In the genomic region with DNA sequence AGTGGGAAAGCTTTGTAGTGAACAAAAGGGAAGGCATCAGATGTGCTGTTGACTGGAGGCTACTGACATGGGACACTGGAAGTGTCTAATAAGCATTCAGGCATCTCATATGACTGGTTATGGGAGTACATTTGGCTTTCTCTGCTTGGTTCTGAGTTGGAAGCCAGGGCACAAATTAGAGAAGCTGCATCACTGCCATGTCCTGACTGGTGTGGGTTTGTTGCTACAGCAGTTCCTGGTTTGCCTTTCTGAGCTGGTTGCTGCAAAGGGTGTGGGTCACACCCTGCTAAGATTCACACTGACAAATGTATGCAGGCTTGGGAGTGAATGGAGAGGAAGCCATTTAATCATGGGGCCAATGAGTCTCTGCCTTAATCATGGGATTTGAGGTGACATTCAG, we compare ENCODE assay signal across 33 cellular contexts.
"Had no signal": no experiment of that assay in that cellular context is flagged by ENCODE, and none has a peak within 500 bp of the region (broad histone marks: within the 10 kb centered on the region; RNA-seq: fewer than 3 reads in every experiment).

No MANE protein-coding gene starts in this region.

- FAIRE-seq: astrocyte, kidney had no signal

- H3K4me1 Mint-ChIP-seq: endodermal cell; nephron progenitor cell; stimulated activated memory B cell treated with anti-CD40 and anti-IgM and Interleukin-4, amounts not matched to agents 10 μg/mL and 1 μg/mL and 100 μg/mL, for 72 hours had no signal

- H3K4me3 Mint-ChIP-seq: activated naive CD4-positive, alpha-beta T cell treated with anti-CD3 and anti-CD28 coated beads, Interleukin-2, amount 10 ng/mL, durations not matched to agents 7 days and 5 days; activated naive CD8-positive, alpha-beta T cell treated with anti-CD3 and anti-CD28 coated beads, Interleukin-2, amount 10 ng/mL, durations not matched to agents 7 days and 5 days; activated T-helper 1 cell treated with anti-CD3 and anti-CD28 coated beads, Interleukin-12 subunit alpha, Interleukin-12 subunit beta, Interleukin-2, Interleukin-4 antibody, amounts not matched to agents 30 ng/mL and 10 ng/mL and 1 ng/mL, durations not matched to agents 14 hours and 24 hours and 36 hours; dendritic cell treated with granulocyte-macrophage colony-stimulating factor and Interleukin-4, amounts not matched to agents 40 ng/mL and 50 ng/mL, for 4 days; endodermal cell; nephron progenitor cell; stimulated activated memory B cell treated with anti-CD40 and anti-IgM and Interleukin-4, amounts not matched to agents 10 μg/mL and 1 μg/mL and 100 μg/mL, for 72 hours; stimulated activated naive CD8-positive, alpha-beta T cell treated with anti-CD3 and anti-CD28 coated beads, Interleukin-15, amount 100 ng/mL, for 72 hours; T-helper 1 cell treated with Interleukin-12 subunit alpha and Interleukin-12 subunit beta and Interleukin-4 antibody, amounts not matched to agents 30 μg/mL and 1 μg/mL, for 36 hours; type B pancreatic cell had no signal

- H3K27ac Mint-ChIP-seq: activated naive CD4-positive, alpha-beta T cell treated with anti-CD3 and anti-CD28 coated beads, Interleukin-2, amount 10 ng/mL, durations not matched to agents 7 days and 5 days; activated naive CD8-positive, alpha-beta T cell treated with anti-CD3 and anti-CD28 coated beads, Interleukin-2, amount 10 ng/mL, durations not matched to agents 7 days and 5 days; activated T-helper 1 cell treated with anti-CD3 and anti-CD28 coated beads, Interleukin-12 subunit alpha, Interleukin-12 subunit beta, Interleukin-2, Interleukin-4 antibody, amounts not matched to agents 30 ng/mL and 10 ng/mL and 1 ng/mL, durations not matched to agents 14 hours and 24 hours and 36 hours; dendritic cell treated with granulocyte-macrophage colony-stimulating factor and Interleukin-4, amounts not matched to agents 40 ng/mL and 50 ng/mL, for 4 days; endodermal cell; stimulated activated memory B cell treated with anti-CD40 and anti-IgM and Interleukin-4, amounts not matched to agents 10 μg/mL and 1 μg/mL and 100 μg/mL, for 72 hours; T-helper 1 cell treated with Interleukin-12 subunit alpha and Interleukin-12 subunit beta and Interleukin-4 antibody, amounts not matched to agents 30 μg/mL and 1 μg/mL, for 36 hours; type B pancreatic cell had no signal

- H3K4me3 ChIP-seq: psoas muscle, smooth muscle cell, uterus had no signal

- ATAC-seq: activated CD4-positive, CD25-positive, alpha-beta regulatory T cell treated with anti-CD3 and anti-CD28 coated beads, Interleukin-2, amount 50 U/mL, for 24 hours; psoas muscle; stimulated activated memory B cell treated with anti-CD40 and anti-IgM and Interleukin-4, amounts not matched to agents 10 μg/mL and 1 μg/mL and 100 μg/mL, for 72 hours; stimulated activated naive CD8-positive, alpha-beta T cell treated with anti-CD3 and anti-CD28 coated beads, Interleukin-15, amount 100 ng/mL, for 72 hours had no signal

- H3K36me3 Mint-ChIP-seq: activated naive CD4-positive, alpha-beta T cell treated with anti-CD3 and anti-CD28 coated beads, Interleukin-2, amount 10 ng/mL, durations not matched to agents 7 days and 5 days had no signal

- H3K27me3 Mint-ChIP-seq: activated naive CD4-positive, alpha-beta T cell treated with anti-CD3 and anti-CD28 coated beads, Interleukin-2, amount 10 ng/mL, durations not matched to agents 7 days and 5 days; activated naive CD8-positive, alpha-beta T cell treated with anti-CD3 and anti-CD28 coated beads, Interleukin-2, amount 10 ng/mL, durations not matched to agents 7 days and 5 days; dendritic cell treated with granulocyte-macrophage colony-stimulating factor and Interleukin-4, amounts not matched to agents 40 ng/mL and 50 ng/mL, for 4 days; stimulated activated memory B cell treated with anti-CD40 and anti-IgM and Interleukin-4, amounts not matched to agents 10 μg/mL and 1 μg/mL and 100 μg/mL, for 72 hours; stimulated activated naive CD8-positive, alpha-beta T cell treated with anti-CD3 and anti-CD28 coated beads, Interleukin-15, amount 100 ng/mL, for 72 hours; type B pancreatic cell had no signal

- H3K9me3 Mint-ChIP-seq: activated naive CD4-positive, alpha-beta T cell treated with anti-CD3 and anti-CD28 coated beads, Interleukin-2, amount 10 ng/mL, durations not matched to agents 7 days and 5 days; activated T-helper 1 cell treated with anti-CD3 and anti-CD28 coated beads, Interleukin-12 subunit alpha, Interleukin-12 subunit beta, Interleukin-2, Interleukin-4 antibody, amounts not matched to agents 30 ng/mL and 10 ng/mL and 1 ng/mL, durations not matched to agents 14 hours and 24 hours and 36 hours; stimulated activated memory B cell treated with anti-CD40 and anti-IgM and Interleukin-4, amounts not matched to agents 10 μg/mL and 1 μg/mL and 100 μg/mL, for 72 hours; stimulated activated naive CD8-positive, alpha-beta T cell treated with anti-CD3 and anti-CD28 coated beads, Interleukin-15, amount 100 ng/mL, for 72 hours; T-helper 1 cell treated with Interleukin-12 subunit alpha and Interleukin-12 subunit beta and Interleukin-4 antibody, amounts not matched to agents 30 μg/mL and 1 μg/mL, for 36 hours; type B pancreatic cell had no signal

- DNase-seq: activated CD4-positive, alpha-beta T cell treated with anti-CD3 and anti-CD28 coated beads for 48 hours; activated CD4-positive, alpha-beta T cell treated with anti-CD3 and anti-CD28 coated beads, Interleukin-2, amount 50 U/mL, for 48 hours; activated CD8-positive, alpha-beta memory T cell treated with anti-CD3 and anti-CD28 coated beads for 24 hours; activated gamma-delta T cell; activated naive CD4-positive, alpha-beta T cell treated with anti-CD3 and anti-CD28 coated beads, Interleukin-2, amount 10 ng/mL, durations not matched to agents 7 days and 5 days; activated naive CD8-positive, alpha-beta T cell treated with anti-CD3 and anti-CD28 coated beads, Interleukin-2, amount 10 ng/mL, durations not matched to agents 7 days and 5 days; activated T-cell treated with anti-CD3 and anti-CD28 coated beads, Interleukin-2, amount 50 U/mL, for 1 hour; brain microvascular endothelial cell; caudate nucleus; endodermal cell; foreskin fibroblast; head of caudate nucleus; hippocampal formation; kidney; mesenchymal stem cell; nephron progenitor cell; psoas muscle; stimulated activated CD4-positive, alpha-beta T cell treated with anti-CD3 and anti-CD28 coated beads, Interleukin-1b, Interleukin-23, amount 100 ng/mL, for 48 hours; stimulated activated CD4-positive, alpha-beta T cell treated with anti-CD3 and anti-CD28 coated beads, Interleukin-4, amount 100 ng/mL, for 4 hours; stimulated activated CD8-positive, alpha-beta memory T cell treated with anti-CD3 and anti-CD28 coated beads, Interleukin-4, amount 100 ng/mL, for 48 hours; stimulated activated naive CD8-positive, alpha-beta T cell treated with anti-CD3 and anti-CD28 coated beads, Interleukin-15, amount 100 ng/mL, for 72 hours; substantia nigra; T1000; uterus; WERI-Rb-1 had no signal
